In genomic region chr15:36612063-36612788, GRCh38 we compare ENCODE assay signal across 14 cellular contexts. TPM values are rescaled to one million over a fixed set of nuclear protein-coding genes. Genes with fewer than 3 reads are reported as not detected.
DNase-seq lines count a peak whose midpoint lies in the region; ATAC-seq and TF ChIP-seq lines count a peak whose summit lies in the region.
"Had no signal": no experiment of that assay in that cellular context is flagged by ENCODE, and none has a peak within 500 bp of the region (broad histone marks: within the 10 kb centered on the region; RNA-seq: fewer than 3 reads in every experiment).

No MANE protein-coding gene starts in this region.

- no peaks in the 10 kb centered on the region for H3K36me3 ChIP-seq in OCI-LY7 (ENCODE audit: insufficient read depth, low read length)
- H3K36me3 ChIP-seq: lower lobe of right lung had no signal

- no peaks in the 10 kb centered on the region for H3K9me2 ChIP-seq in OCI-LY7 (ENCODE audit: insufficient read depth, low read length)

- no peak overlapping the region for H3K27ac ChIP-seq in OCI-LY7 (ENCODE audit: low read depth, low read length, poor library complexity, severe bottlenecking)
- H3K27ac ChIP-seq: BLaER1 treated with 17β-estradiol and CSF1 and Interleukin-3, amounts not matched to agents 10 nM and 100 nM; lower lobe of right lung had no signal

- H3K4me1 ChIP-seq in OCI-LY7 (ENCODE audit: insufficient read depth, low read length, poor library complexity, severe bottlenecking): no peaks in the 10 kb centered on the region
- H3K4me1 ChIP-seq: BLaER1 treated with 17β-estradiol and CSF1 and Interleukin-3, amounts not matched to agents 10 nM and 100 nM; lower lobe of right lung had no signal

- no peaks in the 10 kb centered on the region for H3K79me2 ChIP-seq in OCI-LY7 (ENCODE audit: insufficient read depth, low read depth, low read length)

- H2AFZ ChIP-seq in OCI-LY7 (ENCODE audit: low read length): no peak overlapping the region

- POLR2A ChIA-PET in AG04449 (lab: Yijun Ruan, JAX) (interaction anchor here (0.9 kb wide), 1 partner anchor 11 kb away, joined by 3 read pairs; no protein-coding TSS in a partner anchor), OCI-LY7 (lab: Charles Lee) (no interaction called here)

- H3K9me3 ChIP-seq in OCI-LY7 (ENCODE audit: low read length): no peaks in the 10 kb centered on the region
- H3K9me3 ChIP-seq: BLaER1 treated with 17β-estradiol and CSF1 and Interleukin-3, amounts not matched to agents 10 nM and 100 nM; lower lobe of right lung had no signal

- ATAC-seq in GM19463 (IDR thresholded peaks at IDR 0.05; ENCODE audit: unreplicated experiment): no peak
- ATAC-seq: lower lobe of right lung had no signal

- intact Hi-C loops in OCI-LY7 (cut with micrococcal nuclease; ENCODE audit: unreplicated experiment): no loop called here

- no peak overlapping the region for H3K4me2 ChIP-seq in OCI-LY7 (ENCODE audit: low read length)
- H3K4me2 ChIP-seq: BLaER1 treated with 17β-estradiol and CSF1 and Interleukin-3, amounts not matched to agents 10 nM and 100 nM had no signal

- TF ChIP-seq CTCF in AG04449 (IDR thresholded peaks at IDR 0.05; ENCODE audit: insufficient read depth, low read length, missing control alignments): no peak
- TF ChIP-seq CTCF in HFF-Myc (IDR thresholded peaks at IDR 0.05; ENCODE audit: low read depth, low read length, missing control alignments): no peak
- no peak for TF ChIP-seq CTCF in OCI-LY7 (conservative IDR thresholded peaks at IDR 0.05; ENCODE audit: low read length)

- H3K4me3 ChIP-seq in AG04449 (ENCODE audit: low read depth, low read length): no peak overlapping the region
- no peak overlapping the region for H3K4me3 ChIP-seq in HFF-Myc (replicated peaks; ENCODE audit: low read depth, low read length)
- no peak overlapping the region for H3K4me3 ChIP-seq in OCI-LY7 (ENCODE audit: low read depth, low read length, poor library complexity, severe bottlenecking)
- H3K4me3 ChIP-seq: BLaER1 treated with 17β-estradiol and CSF1 and Interleukin-3, amounts not matched to agents 10 nM and 100 nM; lower lobe of right lung had no signal

- peaks cover 8% of the 10 kb centered on the region; the same call in 1 of the 2 replicates for H4K20me1 ChIP-seq in OCI-LY7 (ENCODE audit: insufficient read depth, low read length)

- no TSS peak for BruUV-seq in OCI-LY7 (replicated peaks; lab: Mats Ljungman, UMichigan)

- DNase-seq in AG04449 (ENCODE audit: low read depth, low spot score): peak; percentile 76
- peak; percentile 52 for DNase-seq in HFF-Myc (ENCODE audit: extremely low read depth, low read depth)
- peak; percentile 57 for DNase-seq in amniotic stem cell (lab: John Stamatoyannopoulos, UW)
- peak; percentile 84 for DNase-seq in hepatic stellate cell (ENCODE audit: low spot score)
- DNase-seq in OCI-LY7 (ENCODE audit: low spot score): no peak
- DNase-seq in DMS153 treated with DMSO at 0.1 percent for 48 hours (lab: John Stamatoyannopoulos, UW; ENCODE audit: unreplicated experiment): no peak
- DNase-seq in amygdala (lab: John Stamatoyannopoulos, UW): no peak
- DNase-seq: activated CD8-positive, alpha-beta memory T cell treated with anti-CD3 and anti-CD28 coated beads, Interleukin-2, amount 50 U/mL, for 48 hours; anterior cingulate cortex; lower lobe of right lung; NCI-H1930; retina had no signal

- CTCF ChIA-PET in AG04449 (lab: Yijun Ruan, JAX) (no interaction called here), OCI-LY7 (lab: Charles Lee; ENCODE audit: unreplicated experiment) (no interaction called here)

RNA-seq across cellular contexts. Expression of gene CDIN1, which starts 32.8 kb away (rescaled TPM):
- total RNA-seq in OCI-LY7 (2014; rRNA removed; shearing (Covaris generic)): 13.6 and 15.3 TPM in 2 replicates
- total RNA-seq in OCI-LY7 (2022): 22.6 and 24.4 TPM in 2 replicates

Comparison
In these comparisons a context has a peak if more than half of its experiments do, and no peak if none do; other contexts are left out.
1. DNase-seq: peak in AG04449 (single experiment), HFF-Myc (single experiment), amniotic stem cell (single experiment) and hepatic stellate cell (single experiment); none in OCI-LY7 (single experiment), DMS153 treated with DMSO at 0.1 percent for 48 hours (single experiment) and amygdala (0 of 56).